In the genomic region with DNA sequence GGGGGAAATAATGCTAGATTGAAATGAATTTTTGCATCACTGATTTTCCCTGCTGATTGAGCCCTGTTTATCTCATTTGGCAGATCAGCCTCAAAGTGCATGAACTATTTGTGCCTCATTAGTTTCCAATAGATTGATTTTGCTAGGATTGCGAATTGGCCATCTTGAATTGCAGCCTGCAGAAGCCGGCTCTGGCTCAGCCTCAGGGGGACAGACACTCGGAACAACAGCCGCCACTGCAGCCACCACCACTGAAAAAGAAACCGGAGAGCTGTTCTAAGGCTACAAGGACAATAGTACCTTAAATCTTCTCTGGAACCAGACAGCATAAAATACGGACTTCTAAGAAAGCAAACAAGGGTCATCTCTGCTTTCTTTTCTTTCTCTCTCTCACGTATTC, we compare ENCODE assay signal across 22 cellular contexts.
"Had no signal": no experiment of that assay in that cellular context is flagged by ENCODE, and none has a peak within 500 bp of the region (broad histone marks: within the 10 kb centered on the region; RNA-seq: fewer than 3 reads in every experiment).

No MANE protein-coding gene starts in this region.

- H3K9me3 ChIP-seq: ascending aorta, esophagus squamous epithelium, right lobe of liver, thyroid gland had no signal

- H3K4me1 Mint-ChIP-seq: activated naive CD4-positive, alpha-beta T cell treated with anti-CD3 and anti-CD28 coated beads, Interleukin-2, amount 10 ng/mL, durations not matched to agents 7 days and 5 days; activated naive CD8-positive, alpha-beta T cell treated with anti-CD3 and anti-CD28 coated beads, Interleukin-2, amount 50 U/mL, for 24 hours; immature natural killer cell; natural killer cell; stimulated activated effector memory CD8-positive, alpha-beta T cell treated with anti-CD3 and anti-CD28 coated beads, Interleukin-12 subunit alpha, Interleukin-12 subunit beta, amount 100 ng/mL, for 72 hours had no signal

- H3K36me3 Mint-ChIP-seq: activated naive CD4-positive, alpha-beta T cell treated with anti-CD3 and anti-CD28 coated beads, Interleukin-2, amount 10 ng/mL, durations not matched to agents 7 days and 5 days; immature natural killer cell; natural killer cell; stimulated activated effector memory CD8-positive, alpha-beta T cell treated with anti-CD3 and anti-CD28 coated beads, Interleukin-12 subunit alpha, Interleukin-12 subunit beta, amount 100 ng/mL, for 72 hours had no signal

- H3K9me3 Mint-ChIP-seq: activated naive CD4-positive, alpha-beta T cell treated with anti-CD3 and anti-CD28 coated beads, Interleukin-2, amount 10 ng/mL, durations not matched to agents 7 days and 5 days; activated naive CD8-positive, alpha-beta T cell treated with anti-CD3 and anti-CD28 coated beads, Interleukin-2, amount 50 U/mL, for 24 hours; activated T-cell treated with anti-CD3 and anti-CD28 coated beads, Interleukin-2, amount 50 U/mL, for 4 hours; effector memory CD8-positive, alpha-beta T cell; immature natural killer cell; natural killer cell; stimulated activated effector memory CD8-positive, alpha-beta T cell treated with anti-CD3 and anti-CD28 coated beads, Interleukin-12 subunit alpha, Interleukin-12 subunit beta, amount 100 ng/mL, for 72 hours had no signal

- H3K36me3 ChIP-seq: ascending aorta, esophagus squamous epithelium, right lobe of liver, thyroid gland had no signal

- H3K4me3 ChIP-seq: ascending aorta, right lobe of liver, thyroid gland had no signal

- H3K27ac Mint-ChIP-seq: activated naive CD4-positive, alpha-beta T cell treated with anti-CD3 and anti-CD28 coated beads, Interleukin-2, amount 10 ng/mL, durations not matched to agents 7 days and 5 days; activated naive CD8-positive, alpha-beta T cell treated with anti-CD3 and anti-CD28 coated beads, Interleukin-2, amount 50 U/mL, for 24 hours; effector memory CD8-positive, alpha-beta T cell; immature natural killer cell; natural killer cell; stimulated activated effector memory CD8-positive, alpha-beta T cell treated with anti-CD3 and anti-CD28 coated beads, Interleukin-12 subunit alpha, Interleukin-12 subunit beta, amount 100 ng/mL, for 72 hours had no signal

- DNase-seq: activated CD4-positive, alpha-beta T cell treated with anti-CD3 and anti-CD28 coated beads, Interleukin-2, amount 50 U/mL, for 1 hour; activated CD8-positive, alpha-beta memory T cell treated with anti-CD3 and anti-CD28 coated beads, Interleukin-2, amount 50 U/mL, for 4 hours; activated naive CD4-positive, alpha-beta T cell treated with anti-CD3 and anti-CD28 coated beads, Interleukin-2, amount 10 ng/mL, durations not matched to agents 7 days and 5 days; activated naive CD8-positive, alpha-beta T cell treated with anti-CD3 and anti-CD28 coated beads, Interleukin-2, amount 50 U/mL, for 24 hours; activated T-cell treated with anti-CD3 and anti-CD28 coated beads, Interleukin-2, amount 50 U/mL, for 4 hours; cerebellar nuclear complex; dermis blood vessel endothelial cell; effector memory CD8-positive, alpha-beta T cell; esophagus squamous epithelium; immature natural killer cell; kidney glomerular epithelial cell; mesendoderm; natural killer cell; right lobe of liver; stimulated activated CD4-positive, alpha-beta T cell treated with anti-CD3 and anti-CD28 coated beads, Interleukin-4, amount 100 ng/mL, for 24 hours; T-helper 1 cell; T1000; thyroid gland had no signal

- H3K4me1 ChIP-seq: right lobe of liver, thyroid gland had no signal

- H3K27me3 ChIP-seq: ascending aorta, esophagus squamous epithelium, right lobe of liver, thyroid gland had no signal

- H3K4me3 Mint-ChIP-seq: activated naive CD4-positive, alpha-beta T cell treated with anti-CD3 and anti-CD28 coated beads, Interleukin-2, amount 10 ng/mL, durations not matched to agents 7 days and 5 days; activated naive CD8-positive, alpha-beta T cell treated with anti-CD3 and anti-CD28 coated beads, Interleukin-2, amount 50 U/mL, for 24 hours; activated T-cell treated with anti-CD3 and anti-CD28 coated beads, Interleukin-2, amount 50 U/mL, for 4 hours; effector memory CD8-positive, alpha-beta T cell; immature natural killer cell; natural killer cell; stimulated activated effector memory CD8-positive, alpha-beta T cell treated with anti-CD3 and anti-CD28 coated beads, Interleukin-12 subunit alpha, Interleukin-12 subunit beta, amount 100 ng/mL, for 72 hours had no signal

- H3K27ac ChIP-seq: ascending aorta, esophagus squamous epithelium, right lobe of liver, thyroid gland had no signal

- FAIRE-seq: bronchial epithelial cell, urothelium cell line had no signal

- ATAC-seq: activated naive CD8-positive, alpha-beta T cell treated with anti-CD3 and anti-CD28 coated beads, Interleukin-2, amount 50 U/mL, for 24 hours; activated T-cell treated with anti-CD3 and anti-CD28 coated beads, Interleukin-2, amount 50 U/mL, for 4 hours; effector memory CD8-positive, alpha-beta T cell; natural killer cell; right lobe of liver; stimulated activated effector memory CD8-positive, alpha-beta T cell treated with anti-CD3 and anti-CD28 coated beads, Interleukin-12 subunit alpha, Interleukin-12 subunit beta, amount 100 ng/mL, for 72 hours had no signal
